In the genomic region with DNA sequence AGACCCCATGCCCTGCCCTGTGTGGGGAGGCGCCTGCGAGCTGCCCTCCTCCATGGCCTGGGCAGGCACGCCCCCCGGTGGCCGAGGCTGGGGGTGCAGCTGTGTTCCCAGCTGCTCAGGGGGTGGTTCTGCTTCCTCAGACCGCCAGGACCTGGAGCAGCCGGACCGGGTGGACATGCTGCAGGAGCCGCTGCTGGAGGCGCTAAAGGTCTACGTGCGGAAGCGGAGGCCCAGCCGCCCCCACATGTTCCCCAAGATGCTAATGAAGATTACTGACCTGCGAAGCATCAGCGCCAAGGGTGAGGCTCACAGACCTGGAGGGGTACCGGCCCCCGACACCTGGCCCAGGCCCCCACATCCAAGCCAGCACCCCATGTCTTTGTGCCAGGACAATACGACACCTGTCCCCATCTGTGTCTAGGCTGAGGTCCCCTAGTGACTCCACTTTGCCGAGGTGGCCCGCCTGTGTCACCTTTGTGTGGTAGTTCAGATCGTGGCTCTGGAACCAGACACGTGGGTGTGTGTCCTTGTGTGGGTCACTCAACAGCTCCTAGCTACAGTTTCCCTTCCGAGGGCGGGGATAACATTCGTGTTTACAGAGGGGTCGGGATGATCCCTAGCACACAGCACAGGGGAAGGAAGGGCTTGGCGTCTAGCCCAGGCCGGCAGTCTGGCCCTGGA, we compare ENCODE assay signal across 8 cellular contexts. TPM values are rescaled to one million over a fixed set of nuclear protein-coding genes. Genes with fewer than 3 reads are reported as not detected.
A peak's percentile ranks its signal among the peaks of the same experiment; 100 is the strongest.
DNase-seq lines count a peak whose midpoint lies in the region; ATAC-seq and TF ChIP-seq lines count a peak whose summit lies in the region.

No MANE protein-coding gene starts in this region.

- H3K36me3 ChIP-seq in BE2C (peaks cover 46% of the 10 kb centered on the region), RWPE2 (ENCODE audit: low read depth) (peaks cover 54% of the 10 kb centered on the region), rectal smooth muscle tissue (ENCODE audit: control insufficient read depth, insufficient read depth, low read length) (peaks cover 13% of the 10 kb centered on the region)

- no peaks in the 10 kb centered on the region for H3K27me3 ChIP-seq in BE2C
- H3K27me3 ChIP-seq in RWPE2 (ENCODE audit: insufficient read depth, poor library complexity, severe bottlenecking): no peaks in the 10 kb centered on the region
- H3K27me3 ChIP-seq in rectal smooth muscle tissue (ENCODE audit: control insufficient read depth, insufficient read depth, low read length): no peaks in the 10 kb centered on the region

- intact Hi-C loops in head of caudate nucleus (cut with DNase I): loop anchor here (2.0 to 5.0 kb wide), 2 partner anchors 52 to 177 kb away; no protein-coding TSS in a partner anchor

- no peak overlapping the region for H3K27ac ChIP-seq in RWPE2 (ENCODE audit: poor library complexity, severe bottlenecking)
- peak overlapping the region; percentile 7 for H3K27ac ChIP-seq in rectal smooth muscle tissue (ENCODE audit: low read depth, low read length)

- H3K9me3 ChIP-seq in BE2C: no peaks in the 10 kb centered on the region
- no peaks in the 10 kb centered on the region for H3K9me3 ChIP-seq in RWPE2 (ENCODE audit: severe bottlenecking)

- no peak overlapping the region for H3K9ac ChIP-seq in rectal smooth muscle tissue (ENCODE audit: low read length)

- H3K4me3 ChIP-seq in BE2C (ENCODE audit: low read depth, low read length) (no peak overlapping the region; the same call in 1 of the 2 replicates), RWPE2 (ENCODE audit: severe bottlenecking) (no peak overlapping the region), rectal smooth muscle tissue (ENCODE audit: low read length) (no peak overlapping the region)

- DNase-seq in BE2C (peak; percentile 90), HCEC 1CT (peak; percentile 26), RWPE2 (ENCODE audit: low spot score) (no peak), head of caudate nucleus (peak in 41 of 42 donors; percentile 44 to 90 (median 78))
- peak; percentile 73 for DNase-seq in activated gamma-delta T cell treated with anti-CD3 and anti-CD28 coated beads, Interleukin-2, amount 50 U/mL, for 16 hours (ENCODE audit: low read depth)

- ATAC-seq in RWPE2 (ENCODE audit: low read depth) (peak; percentile 54), GM21367 (IDR thresholded peaks at IDR 0.05; ENCODE audit: unreplicated experiment) (no peak), GM19463 (IDR thresholded peaks at IDR 0.05; ENCODE audit: unreplicated experiment) (no peak)

- H3K4me1 ChIP-seq in BE2C (peaks cover 51% of the 10 kb centered on the region), RWPE2 (ENCODE audit: insufficient read depth, poor library complexity, severe bottlenecking) (peaks cover 6% of the 10 kb centered on the region), rectal smooth muscle tissue (ENCODE audit: control insufficient read depth, insufficient read depth, low read length) (peaks cover 11% of the 10 kb centered on the region)

- TF ChIP-seq CTCF in BE2C (IDR thresholded peaks at IDR 0.05; ENCODE audit: low read depth, low read length): peak; percentile 89
- peak; percentile 82 for TF ChIP-seq CTCF in RWPE2 (IDR thresholded peaks at IDR 0.05; ENCODE audit: poor library complexity, severe bottlenecking)

RNA-seq across cellular contexts. Expression of a gene that starts 9.3 kb away (rescaled TPM):
- polyA plus RNA-seq in BE2C (2012; ENCODE audit: insufficient read depth, insufficient read length, low read depth): 11.3 TPM

RNA-seq across cellular contexts. Expression of a gene that starts 46.3 kb away (rescaled TPM):
- polyA plus RNA-seq in BE2C (2012; ENCODE audit: insufficient read depth, insufficient read length, low read depth): 141 TPM
